In genomic region chr1:38396606-38397005, GRCh38 we compare ENCODE assay signal across 29 cellular contexts.
DNase-seq lines count a peak whose midpoint lies in the region; ATAC-seq and TF ChIP-seq lines count a peak whose summit lies in the region.
"Had no signal": no experiment of that assay in that cellular context is flagged by ENCODE, and none has a peak within 500 bp of the region (broad histone marks: within the 10 kb centered on the region; RNA-seq: fewer than 3 reads in every experiment).

No MANE protein-coding gene starts in this region.

- no peak for DNase-seq in GM23338 (ENCODE audit: low spot score)
- DNase-seq: 8988T; ACHN; AML-193; BE2C; C1 segment of cervical spinal cord; Caco-2; Calu3; CD4-positive, alpha-beta memory T cell; CD4-positive, alpha-beta T cell; CD4-positive, CD25-positive, alpha-beta regulatory T cell; CD8-positive, alpha-beta memory T cell; CD8-positive, alpha-beta T cell; COR-L47; DMS 273 treated with DMSO at 0.1 percent for 48 hours; DMS153; DMS53; DMS79; DMS79 treated with DMSO at 0.1 percent for 48 hours; DND-41; EL had no signal

- no peaks in the 10 kb centered on the region for H3K4me1 ChIP-seq in HEK293 (ENCODE audit: control insufficient read depth, insufficient read depth, low read length)
- peaks cover 23% of the 10 kb centered on the region for H3K4me1 ChIP-seq in GM23338 (ENCODE audit: insufficient read depth)
- H3K4me1 ChIP-seq: A549, BE2C, Caco-2 had no signal

- POLR2A ChIA-PET in HEK293 (lab: Yijun Ruan, JAX), result no interaction called here

- H3K4me1 Mint-ChIP-seq in GM23338, result peaks cover 25% of the 10 kb centered on the region
- H3K4me1 Mint-ChIP-seq: CD4-positive, alpha-beta memory T cell; CD4-positive, CD25-positive, alpha-beta regulatory T cell; CD8-positive, alpha-beta memory T cell had no signal

- H3K27ac Mint-ChIP-seq in GM23338, result no peak overlapping the region
- H3K27ac Mint-ChIP-seq: B cell; CD14-positive monocyte; CD4-positive, alpha-beta memory T cell; CD4-positive, alpha-beta T cell; CD4-positive, CD25-positive, alpha-beta regulatory T cell; CD8-positive, alpha-beta memory T cell; CD8-positive, alpha-beta T cell had no signal

- H3K79me2 ChIP-seq in GM23338 (replicated peaks; ENCODE audit: insufficient read depth), result no peaks in the 10 kb centered on the region

- H3K36me3 Mint-ChIP-seq in GM23338 (ENCODE audit: low read depth), result peaks cover 11% of the 10 kb centered on the region; the same call in 2 of the 3 replicates
- H3K36me3 Mint-ChIP-seq: CD14-positive monocyte; CD8-positive, alpha-beta T cell had no signal

- no peak overlapping the region for H3K27ac ChIP-seq in HEK293 (ENCODE audit: extremely low read depth, low read depth, low read length)
- no peak overlapping the region for H3K27ac ChIP-seq in GM23338 (ENCODE audit: low read depth)
- H3K27ac ChIP-seq: 22Rv1; A549; BLaER1; BLaER1 treated with 17β-estradiol and CSF1 and Interleukin-3, amounts not matched to agents 10 nM and 100 nM; C4-2B had no signal

- H3K9me3 ChIP-seq in HEK293 (ENCODE audit: control insufficient read depth, insufficient read depth, low read depth, low read length), result peaks cover 2% of the 10 kb centered on the region
- H3K9me3 ChIP-seq: A549, BE2C, Caco-2 had no signal

- H3K4me3 ChIP-seq in HEK293 (ENCODE audit: low read depth, low read length) (no peak overlapping the region), GM23338 (no peak overlapping the region)
- H3K4me3 ChIP-seq: A549; BLaER1; BLaER1 treated with 17β-estradiol and CSF1 and Interleukin-3, amounts not matched to agents 10 nM and 100 nM had no signal

- H3K4me3 Mint-ChIP-seq in GM23338, result no peak overlapping the region
- H3K4me3 Mint-ChIP-seq: B cell; CD4-positive, alpha-beta memory T cell; CD4-positive, alpha-beta T cell; CD4-positive, CD25-positive, alpha-beta regulatory T cell; CD8-positive, alpha-beta memory T cell; CD8-positive, alpha-beta T cell had no signal

- no peaks in the 10 kb centered on the region for H4K20me1 ChIP-seq in GM23338 (replicated peaks; ENCODE audit: insufficient read depth)
- H4K20me1 ChIP-seq: BLaER1; BLaER1 treated with 17β-estradiol and CSF1 and Interleukin-3, amounts not matched to agents 10 nM and 100 nM had no signal

- no peaks in the 10 kb centered on the region for H3K9me2 ChIP-seq in GM23338 (ENCODE audit: insufficient read depth)

- H3K27me3 Mint-ChIP-seq in GM23338 (ENCODE audit: insufficient read depth, low read depth, poor library complexity), result no peaks in the 10 kb centered on the region

- H3F3A ChIP-seq in GM23338 (replicated peaks; ENCODE audit: low read depth), result no peaks in the 10 kb centered on the region

- no peak for TF ChIP-seq CTCF in HEK293 (tag by site-specific recombination; IDR thresholded peaks at IDR 0.05)
- no peak for TF ChIP-seq CTCF in GM23338 (conservative IDR thresholded peaks at IDR 0.05; ENCODE audit: low read depth in 2 of 2)

- H3K27me3 ChIP-seq in GM23338 (ENCODE audit: insufficient read depth), result no peaks in the 10 kb centered on the region
- H3K27me3 ChIP-seq: BE2C; BLaER1; BLaER1 treated with 17β-estradiol and CSF1 and Interleukin-3, amounts not matched to agents 10 nM and 100 nM had no signal

- no peak for ATAC-seq in GM23338
- ATAC-seq: A549; CD8-positive, alpha-beta T cell had no signal

- H2AFZ ChIP-seq in GM23338, result no peak overlapping the region

- H3K9me3 Mint-ChIP-seq in GM23338, result peaks cover 23% of the 10 kb centered on the region
- H3K9me3 Mint-ChIP-seq: CD4-positive, alpha-beta T cell had no signal

- H3K4me2 ChIP-seq in GM23338, result no peak overlapping the region
- H3K4me2 ChIP-seq: A549; BLaER1; BLaER1 treated with 17β-estradiol and CSF1 and Interleukin-3, amounts not matched to agents 10 nM and 100 nM had no signal

- CTCF ChIA-PET in HEK293 (lab: Yijun Ruan, JAX), result no interaction called here

- H3K36me3 ChIP-seq in HEK293 (ENCODE audit: control insufficient read depth in 2 of 2, insufficient read depth in 1 of 2, low read length in 2 of 2) (no peaks in the 10 kb centered on the region), GM23338 (ENCODE audit: insufficient read depth) (no peaks in the 10 kb centered on the region)
- H3K36me3 ChIP-seq: BE2C; BLaER1; BLaER1 treated with 17β-estradiol and CSF1 and Interleukin-3, amounts not matched to agents 10 nM and 100 nM had no signal

TF ChIP-seq in HEK293, 187 proteins besides CTCF, POLR2A, EP300 and RAD21:
- TF ChIP-seq ZNF473 (tag by site-specific recombination; IDR thresholded peaks at IDR 0.05) (no peak), SETDB1 (IDR thresholded peaks at IDR 0.05; ENCODE audit: insufficient read length, low read length) (peak; percentile 96)

TF ChIP-seq in GM23338, 12 proteins besides CTCF, POLR2A, EP300 and RAD21:
- TF ChIP-seq CREB1 (CRISPR knock-in tag; IDR thresholded peaks at IDR 0.05; ENCODE audit: low read depth), result no peak
- TF ChIP-seq NANOG (IDR thresholded peaks at IDR 0.05; ENCODE audit: borderline replicate concordance), result no peak
- TF ChIP-seq POLR2AphosphoS5 (IDR thresholded peaks at IDR 0.05; ENCODE audit: low read depth), result no peak
- no peak for TF ChIP-seq STAT1 (IDR thresholded peaks at IDR 0.05; ENCODE audit: unreplicated experiment)
- TF ChIP-seq ZNF331 (CRISPR knock-in tag; IDR thresholded peaks at IDR 0.05; ENCODE audit: low read depth), result no peak
- TF ChIP-seq ETS1 (IDR thresholded peaks at IDR 0.05), result no peak
- TF ChIP-seq EZH2 (IDR thresholded peaks at IDR 0.05; ENCODE audit: low read depth, unreplicated experiment), result no peak
- TF ChIP-seq ZNF462 (CRISPR knock-in tag; IDR thresholded peaks at IDR 0.05), result no peak
- no peak for TF ChIP-seq EZH2phosphoT487 (IDR thresholded peaks at IDR 0.05; ENCODE audit: unreplicated experiment)
